Comparison of ENCODE assay signal across 27 cellular contexts in genomic region chr1:201475915-201476669, GRCh38. TPM values are rescaled to one million over a fixed set of nuclear protein-coding genes. Genes with fewer than 3 reads are reported as not detected.
DNase-seq lines count a peak whose midpoint lies in the region; ATAC-seq and TF ChIP-seq lines count a peak whose summit lies in the region.
"Had no signal": no experiment of that assay in that cellular context is flagged by ENCODE, and none has a peak within 500 bp of the region (broad histone marks: within the 10 kb centered on the region; RNA-seq: fewer than 3 reads in every experiment).

No MANE protein-coding gene starts in this region.

- no peak for TF ChIP-seq CTCF in RWPE2 (IDR thresholded peaks at IDR 0.05; ENCODE audit: poor library complexity, severe bottlenecking)
- TF ChIP-seq CTCF in osteoblast (IDR thresholded peaks at IDR 0.05; ENCODE audit: extremely low read depth, low read depth, low read length) = no peak
- no peak for TF ChIP-seq CTCF in hepatocyte (IDR thresholded peaks at IDR 0.05; ENCODE audit: poor library complexity)

- H3K9me3 ChIP-seq in BLaER1 (no peaks in the 10 kb centered on the region), RWPE2 (ENCODE audit: severe bottlenecking) (no peaks in the 10 kb centered on the region), osteoblast (ENCODE audit: low read depth, low read length) (no peaks in the 10 kb centered on the region), hepatocyte (ENCODE audit: low read depth) (no peaks in the 10 kb centered on the region)
- H3K9me3 ChIP-seq: ascending aorta, MG63 had no signal

- peak; percentile 1; the same call in 1 of the 3 replicates for ATAC-seq in RWPE2 (ENCODE audit: low read depth)
- ATAC-seq in esophagus mucosa = peak; percentile 20
- ATAC-seq in HG03469 (IDR thresholded peaks at IDR 0.05; ENCODE audit: unreplicated experiment) = no peak
- ATAC-seq: GM23338, T-helper 17 cell had no signal

- H4K20me1 ChIP-seq in BLaER1 = no peaks in the 10 kb centered on the region
- no peaks in the 10 kb centered on the region for H4K20me1 ChIP-seq in osteoblast (ENCODE audit: insufficient read depth, low read length)
- no peaks in the 10 kb centered on the region for H4K20me1 ChIP-seq in hepatocyte (ENCODE audit: insufficient read depth, poor library complexity, severe bottlenecking)

- no peak overlapping the region for H3K27ac ChIP-seq in BLaER1
- peak overlapping the region; percentile 83 for H3K27ac ChIP-seq in RWPE2 (ENCODE audit: poor library complexity, severe bottlenecking)
- peak overlapping the region; percentile 34 for H3K27ac ChIP-seq in osteoblast (ENCODE audit: low read depth, low read length)
- H3K27ac ChIP-seq in hepatocyte = no peak overlapping the region
- H3K27ac ChIP-seq: SK-N-MC had no signal

- H3K36me3 ChIP-seq in BLaER1 = no peaks in the 10 kb centered on the region
- no peaks in the 10 kb centered on the region for H3K36me3 ChIP-seq in RWPE2 (ENCODE audit: low read depth)
- H3K36me3 ChIP-seq in osteoblast (ENCODE audit: insufficient read depth, low read length) = no peaks in the 10 kb centered on the region
- no peaks in the 10 kb centered on the region for H3K36me3 ChIP-seq in hepatocyte (replicated peaks; ENCODE audit: insufficient read depth, low read depth)
- H3K36me3 ChIP-seq: ascending aorta, MG63 had no signal

- WGBS in hepatocyte (ENCODE audit: low lambda C conversion rate, missing lambda C conversion rate) = 75% methylated on average over 8 of the region's 8 CpGs

- no peak overlapping the region for H3K9ac ChIP-seq in BLaER1

- DNase-seq in RWPE2 (ENCODE audit: low spot score) (no peak), osteoblast (ENCODE audit: insufficient read length, low spot score, missing footprints) (no peak), NCI-H2171 (lab: John Stamatoyannopoulos, UW) (no peak), NOMO-1 treated with DMSO at 0.1 percent for 48 hours (lab: John Stamatoyannopoulos, UW; ENCODE audit: unreplicated experiment) (no peak), hepatocyte (ENCODE audit: low spot score) (no peak)
- DNase-seq: activated CD4-positive, alpha-beta T cell treated with anti-CD3 and anti-CD28 coated beads for 1 hour; activated CD8-positive, alpha-beta memory T cell treated with anti-CD3 and anti-CD28 coated beads for 24 hours; activated effector memory CD4-positive, alpha-beta T cell treated with Interleukin-2 at 50 U/mL for 16 hours; activated naive CD8-positive, alpha-beta T cell treated with anti-CD3 and anti-CD28 coated beads, Interleukin-2, amount 10 ng/mL, durations not matched to agents 7 days and 5 days; CD8-positive, alpha-beta memory T cell; central memory CD4-positive, alpha-beta T cell; KBM-7; NCI-H1436; NCI-H2081 treated with DMSO at 0.1 percent for 48 hours; NCI-H345; nucleus accumbens; T-helper 17 cell had no signal

- no peaks in the 10 kb centered on the region; the same call in 1 of the 2 replicates for H3K27me3 ChIP-seq in BLaER1
- no peaks in the 10 kb centered on the region for H3K27me3 ChIP-seq in RWPE2 (ENCODE audit: insufficient read depth, poor library complexity, severe bottlenecking)
- no peaks in the 10 kb centered on the region for H3K27me3 ChIP-seq in osteoblast (ENCODE audit: insufficient read depth, low read length)
- H3K27me3 ChIP-seq in hepatocyte = peaks cover 2% of the 10 kb centered on the region
- H3K27me3 ChIP-seq: ascending aorta, MG63 had no signal

- H3K4me2 ChIP-seq in BLaER1 (peak overlapping the region; percentile 63), osteoblast (ENCODE audit: insufficient read depth, low read length) (peak overlapping the region; percentile 10), hepatocyte (no peak overlapping the region)
- H3K4me2 ChIP-seq: GM23338 had no signal

- H3K9me2 ChIP-seq in hepatocyte (replicated peaks; ENCODE audit: insufficient read depth) = no peaks in the 10 kb centered on the region

- no peaks in the 10 kb centered on the region for H3K79me2 ChIP-seq in osteoblast (ENCODE audit: insufficient read depth, low read length)
- no peaks in the 10 kb centered on the region for H3K79me2 ChIP-seq in hepatocyte

- H2AFZ ChIP-seq in osteoblast (ENCODE audit: low read length) (no peak overlapping the region), hepatocyte (no peak overlapping the region)
- H2AFZ ChIP-seq: GM23338 had no signal

- H3K4me1 ChIP-seq in BLaER1 (peaks cover 44% of the 10 kb centered on the region), RWPE2 (ENCODE audit: insufficient read depth, poor library complexity, severe bottlenecking) (peaks cover 40% of the 10 kb centered on the region), osteoblast (ENCODE audit: insufficient read depth, low read length) (peaks cover 42% of the 10 kb centered on the region), hepatocyte (ENCODE audit: insufficient read depth) (peaks cover 5% of the 10 kb centered on the region)

- no peak overlapping the region for H3K4me3 ChIP-seq in BLaER1
- H3K4me3 ChIP-seq in RWPE2 (ENCODE audit: severe bottlenecking) = no peak overlapping the region
- no peak overlapping the region for H3K4me3 ChIP-seq in osteoblast (ENCODE audit: insufficient read depth, low read length)
- no peak overlapping the region for H3K4me3 ChIP-seq in hepatocyte
- H3K4me3 ChIP-seq: ascending aorta, GM23338, MG63, SK-N-MC had no signal

RNA-seq across cellular contexts. Expression of gene PHLDA3, which starts 7.1 kb away (rescaled TPM):
- total RNA-seq in esophagus mucosa (78.6 TPM), osteoblast (116 and 134 TPM in 2 replicates), hepatocyte (24.4 and 30.2 TPM in 2 replicates)
- polyA plus RNA-seq in hepatocyte = 62.9 and 64.6 TPM in 2 replicates

RNA-seq across cellular contexts. Expression of gene CSRP1, which starts 30.8 kb away (rescaled TPM):
- total RNA-seq in esophagus mucosa (115 TPM), osteoblast (389 and 480 TPM in 2 replicates), hepatocyte (76.0 and 101 TPM in 2 replicates)
- polyA plus RNA-seq in hepatocyte = 47.6 and 50.9 TPM in 2 replicates

RNA-seq across cellular contexts. Expression of gene TNNI1, which starts 54.6 kb away (rescaled TPM):
- total RNA-seq in esophagus mucosa = not detected
- not detected in 2 replicates for total RNA-seq in osteoblast
- 2.6 and 4.1 TPM in 2 replicates for total RNA-seq in hepatocyte
- 4.2 and 12.4 TPM in 2 replicates for polyA plus RNA-seq in hepatocyte
- total RNA-seq: activated naive CD8-positive, alpha-beta T cell treated with anti-CD3 and anti-CD28 coated beads, Interleukin-2, amount 10 ng/mL, durations not matched to agents 7 days and 5 days; ascending aorta; CD8-positive, alpha-beta memory T cell; dermis microvascular lymphatic vessel endothelial cell; GM23338; HT1080; pulmonary artery endothelial cell; T-helper 17 cell had no signal
- polyA plus RNA-seq: CD8-positive, alpha-beta memory T cell had no signal

Comparison
In these comparisons a context has a peak if more than half of its experiments do, and no peak if none do; other contexts are left out.
1. H3K27ac ChIP-seq: peak in RWPE2 (single experiment) and osteoblast (single experiment); none in BLaER1 (single experiment) and hepatocyte (single experiment).